Comparison of ENCODE assay signal across 8 cellular contexts in the genomic region with DNA sequence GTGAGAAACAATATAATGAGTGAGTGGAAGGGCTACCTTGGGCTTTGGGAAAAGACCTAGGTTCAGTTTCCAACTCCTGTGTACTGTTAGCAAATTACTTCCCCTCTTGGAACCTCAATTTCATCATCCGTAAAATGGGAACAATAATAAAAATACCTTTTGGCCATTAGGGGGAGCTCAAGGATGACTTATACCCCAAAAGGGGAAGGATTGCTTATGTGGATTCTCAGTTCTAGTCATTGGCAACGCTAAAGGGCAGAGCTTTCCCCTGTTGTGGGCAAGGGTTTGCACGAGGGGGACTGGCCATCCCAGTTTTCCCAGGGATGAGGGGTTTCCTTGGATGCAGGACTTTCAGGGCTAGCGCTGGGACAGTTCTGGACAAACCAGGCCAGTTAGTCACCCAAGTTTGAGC. TPM values are rescaled to one million over a fixed set of nuclear protein-coding genes. Genes with fewer than 3 reads are reported as not detected.
DNase-seq lines count a peak whose midpoint lies in the region; ATAC-seq, FAIRE-seq and TF ChIP-seq lines count a peak whose summit lies in the region.

No MANE protein-coding gene starts in this region.

- TF ChIP-seq POLR2A in HepG2 (IDR thresholded peaks at IDR 0.05; ENCODE audit: insufficient read depth in 1 of 2, low read depth in 2 of 2, low read length in 2 of 2): no peak

- no peak overlapping the region for H2AFZ ChIP-seq in HepG2 (ENCODE audit: low read length)

- FAIRE-seq in HepG2 (lab: Jason Lieb, UNC): no peak

- H3K27ac ChIP-seq in brain microvascular endothelial cell: no peak overlapping the region
- no peak overlapping the region for H3K27ac ChIP-seq in HepG2 (ENCODE audit: extremely low read length, insufficient read depth, low read length)

- no peak overlapping the region for H3K4me3 Mint-ChIP-seq in activated T-cell treated with anti-CD3 and anti-CD28 coated beads, Interleukin-2, amount 50 U/mL, for 4 hours

- no peak overlapping the region for H3K4me3 ChIP-seq in brain microvascular endothelial cell (ENCODE audit: low read depth, low read length)
- H3K4me3 ChIP-seq in HepG2 (replicated peaks in 1 of 3; ENCODE audit: insufficient read depth in 1 of 3, low read depth in 2 of 3, low read length in 3 of 3): no peak overlapping the region

- 2% methylated on average over 4 of the region's 4 CpGs for WGBS in HepG2 (ENCODE audit: low lambda C conversion rate)

- H3K36me3 ChIP-seq in brain microvascular endothelial cell (replicated peaks): no peaks in the 10 kb centered on the region
- no peaks in the 10 kb centered on the region for H3K36me3 ChIP-seq in HepG2 (replicated peaks in 1 of 2; ENCODE audit: control insufficient read depth in 1 of 2, insufficient read depth in 2 of 2, low read length in 2 of 2)

- ATAC-seq in activated T-cell treated with anti-CD3 and anti-CD28 coated beads, Interleukin-2, amount 50 U/mL, for 4 hours: no peak
- ATAC-seq in HepG2: no peak
- no peak for ATAC-seq in GM18909 (IDR thresholded peaks at IDR 0.05; ENCODE audit: poor library complexity, unreplicated experiment)
- no peak for ATAC-seq in GM21515 (IDR thresholded peaks at IDR 0.05; ENCODE audit: unreplicated experiment)

- BruUV-seq in HepG2 (replicated peaks; lab: Mats Ljungman, UMichigan): no TSS peak

- no peak overlapping the region for H3K4me2 ChIP-seq in HepG2 (ENCODE audit: low read depth, low read length)

- no peaks in the 10 kb centered on the region for H3K36me3 Mint-ChIP-seq in activated T-cell treated with anti-CD3 and anti-CD28 coated beads, Interleukin-2, amount 50 U/mL, for 4 hours (ENCODE audit: insufficient read depth)

- TF ChIP-seq CTCF in brain microvascular endothelial cell (IDR thresholded peaks at IDR 0.05; ENCODE audit: low read depth, low read length, missing control alignments): peak; percentile 36
- peak; percentile 46 for TF ChIP-seq CTCF in HepG2 (CRISPR knock-in tag; IDR thresholded peaks at IDR 0.05)

- in situ Hi-C loops in brain microvascular endothelial cell (cut with HindIII; ENCODE audit: low pct_ligation_motif_present, low sequenced_read_pairs) (loop anchor here (25.0 kb wide), 1 partner anchor 195 kb away; no protein-coding TSS in a partner anchor), HepG2 (cut with HindIII; ENCODE audit: extremely low pct_ligation_motif_present, low pct_unique_long_range_greater_than_20kb) (no loop called here)

- H3K9me3 ChIP-seq in HepG2 (ENCODE audit: low read length): no peaks in the 10 kb centered on the region

- intact Hi-C loops in HepG2 (cut with micrococcal nuclease; ENCODE audit: unreplicated experiment): no loop called here

- H3K27me3 Mint-ChIP-seq in activated T-cell treated with anti-CD3 and anti-CD28 coated beads, Interleukin-2, amount 50 U/mL, for 4 hours (ENCODE audit: low read depth): no peaks in the 10 kb centered on the region

- TF ChIP-seq EP300 in HepG2 (IDR thresholded peaks at IDR 0.05; ENCODE audit: low read depth in 2 of 2, low read length in 2 of 2): no peak
- no peak for TF ChIP-seq EP300 in HepG2 (CRISPR knock-in tag; IDR thresholded peaks at IDR 0.05; ENCODE audit: borderline replicate concordance)

- peaks cover 11% of the 10 kb centered on the region; the same call in 1 of the 2 replicates for H3K4me1 ChIP-seq in HepG2 (ENCODE audit: insufficient read depth, low read length)

- no peaks in the 10 kb centered on the region for H3K27me3 ChIP-seq in brain microvascular endothelial cell (replicated peaks)
- peaks cover 0 to 15% of the 10 kb centered on the region in 2 experiments; a peak in 4 of 5 replicates for H3K27me3 ChIP-seq in HepG2 (ENCODE audit: control insufficient read depth in 1 of 2, insufficient read depth in 2 of 2, low read length in 2 of 2)

- peak; percentile 25 to 35 for DNase-seq in activated T-cell treated with anti-CD3 and anti-CD28 coated beads, Interleukin-2, amount 50 U/mL, for 48 hours
- no peak for DNase-seq in activated T-cell treated with anti-CD3 and anti-CD28 coated beads, Interleukin-2, amount 50 U/mL, for 4 hours
- DNase-seq in HCEC 1CT (peak; percentile 31), NCI-H460 (ENCODE audit: extremely low read depth, low read depth) (peak; percentile 51), brain microvascular endothelial cell (no peak), HepG2 (ENCODE audit: low spot score) (no peak)

- H3K9me3 Mint-ChIP-seq in activated T-cell treated with anti-CD3 and anti-CD28 coated beads, Interleukin-2, amount 50 U/mL, for 4 hours: no peaks in the 10 kb centered on the region

- H3K4me1 Mint-ChIP-seq in activated T-cell treated with anti-CD3 and anti-CD28 coated beads, Interleukin-2, amount 50 U/mL, for 4 hours (ENCODE audit: low read depth): peaks cover 20% of the 10 kb centered on the region

- POLR2A ChIA-PET in HepG2 (lab: Yijun Ruan, JAX): no interaction called here

- H3K79me2 ChIP-seq in HepG2 (ENCODE audit: insufficient read depth, low read length): peaks cover 5% of the 10 kb centered on the region

- no peak for TF ChIP-seq RAD21 in HepG2 (CRISPR knock-in tag; IDR thresholded peaks at IDR 0.05)

- no peaks in the 10 kb centered on the region for H4K20me1 ChIP-seq in HepG2 (ENCODE audit: insufficient read depth, low read length)

- CTCF ChIA-PET in HepG2 (lab: Yijun Ruan, JAX; ENCODE audit: low intra/inter-chr PET ratio, low total read pairs): no interaction called here

- H3K9ac ChIP-seq in HepG2 (ENCODE audit: insufficient read depth, low read depth, low read length): no peak overlapping the region

TF ChIP-seq in HepG2, 621 proteins besides CTCF, POLR2A, EP300 and RAD21:
- TF ChIP-seq CHD4 (IDR thresholded peaks at IDR 0.05; ENCODE audit: borderline replicate concordance, low read length) (0 out of 2 replicates have a peak, but pooled peaks have one; percentile 57), TRIM24 (CRISPR knock-in tag; IDR thresholded peaks at IDR 0.05) (no peak), ZNF629 (CRISPR knock-in tag; conservative IDR thresholded peaks at IDR 0.05) (peak; percentile 97), MLLT10 (CRISPR knock-in tag; IDR thresholded peaks at IDR 0.05) (no peak), ZMYM3 (CRISPR knock-in tag; IDR thresholded peaks at IDR 0.05) (0 out of 2 replicates have a peak, but pooled peaks have one; percentile 37)

RNA-seq across cellular contexts. Expression of a gene that starts 3.1 kb away (rescaled TPM):
- total RNA-seq in activated T-cell treated with anti-CD3 and anti-CD28 coated beads, Interleukin-2, amount 50 U/mL, for 4 hours: 10 to 100 TPM; 47.0 to 55.4 (median 53.1) TPM
- total RNA-seq in NCI-H460 (2014; rRNA removed; shearing (Covaris generic)): 28.0 and 29.3 TPM in 2 replicates
- 21.3 and 25.4 TPM in 2 replicates for polyA plus RNA-seq in NCI-H460 (2014; cell fraction: nucleus; rRNA removed)
- 76.7 and 103 TPM in 2 replicates for total RNA-seq in HepG2 (2016; rRNA removed; fragmentation: Illumina TruSeq; extraction: Trizol)
- total RNA-seq in HepG2 (2016; cell fraction: cytosol; rRNA removed; fragmentation: Illumina TruSeq; extraction: Trizol; ENCODE audit: low read depth): 20.2 and 31.5 TPM in 2 replicates
- 74.2 and 108 TPM in 2 replicates for total RNA-seq in HepG2 (2016; cell fraction: insoluble cytoplasmic fraction; rRNA removed; fragmentation: Illumina TruSeq; extraction: Trizol)
- total RNA-seq in HepG2 (2016; cell fraction: membrane; rRNA removed; fragmentation: Illumina TruSeq; extraction: Trizol): 50.6 and 58.1 TPM in 2 replicates
- total RNA-seq in HepG2 (2016; cell fraction: nucleus; rRNA removed; fragmentation: Illumina TruSeq; extraction: Trizol): 31.5 and 37.0 TPM in 2 replicates
- 43.6 and 47.3 TPM in 2 replicates for polyA plus RNA-seq in HepG2 (2011; rRNA removed)
- 31.6 and 41.1 TPM in 2 replicates for polyA plus RNA-seq in HepG2 (2011; cell fraction: cytosol; rRNA removed)
- polyA plus RNA-seq in HepG2 (2011; cell fraction: nucleus; rRNA removed): 34.3 and 38.0 TPM in 2 replicates
- 21.2 and 32.0 TPM in 2 replicates for polyA plus RNA-seq in HepG2 (2012)
- polyA plus RNA-seq in HepG2 (2016; cell fraction: cytosol; fragmentation: Illumina TruSeq; extraction: Trizol; ENCODE audit: low read depth): 37.1 and 37.2 TPM in 2 replicates
- 119 and 125 TPM in 2 replicates for polyA plus RNA-seq in HepG2 (2016; cell fraction: insoluble cytoplasmic fraction; fragmentation: Illumina TruSeq; extraction: Trizol; ENCODE audit: low read depth)
- 40.9 and 54.7 TPM in 2 replicates for polyA plus RNA-seq in HepG2 (2016; cell fraction: membrane; fragmentation: Illumina TruSeq; extraction: Trizol; ENCODE audit: low read depth)
- 51.5 and 57.1 TPM in 2 replicates for polyA plus RNA-seq in HepG2 (2016; cell fraction: nucleus; fragmentation: Illumina TruSeq; extraction: Trizol; ENCODE audit: insufficient read depth, low read depth)
- polyA minus RNA-seq in HepG2 (2011; rRNA and poly(A)+ RNA removed; ENCODE audit: low replicate concordance): 48.6 and 163 TPM in 2 replicates
- polyA minus RNA-seq in HepG2 (2011; cell fraction: cytosol; rRNA and poly(A)+ RNA removed): 10.0 and 12.1 TPM in 2 replicates
- polyA minus RNA-seq in HepG2 (2011; cell fraction: nucleus; rRNA and poly(A)+ RNA removed): 26.5 and 29.2 TPM in 2 replicates

RNA-seq across cellular contexts. Expression of a gene that starts 3.8 kb away (rescaled TPM):
- 1 to 10 TPM; 5.1 to 10.0 (median 8.5) TPM for total RNA-seq in activated T-cell treated with anti-CD3 and anti-CD28 coated beads, Interleukin-2, amount 50 U/mL, for 4 hours
- total RNA-seq in NCI-H460 (2014; rRNA removed; shearing (Covaris generic)): 50.0 and 54.0 TPM in 2 replicates
- 105 and 110 TPM in 2 replicates for polyA plus RNA-seq in NCI-H460 (2014; cell fraction: nucleus; rRNA removed)
- not detected in 2 replicates for total RNA-seq in HepG2 (2016; rRNA removed; fragmentation: Illumina TruSeq; extraction: Trizol)
- total RNA-seq in HepG2 (2016; cell fraction: cytosol; rRNA removed; fragmentation: Illumina TruSeq; extraction: Trizol; ENCODE audit: low read depth): not detected in 2 replicates
- total RNA-seq in HepG2 (2016; cell fraction: insoluble cytoplasmic fraction; rRNA removed; fragmentation: Illumina TruSeq; extraction: Trizol): not detected in 2 replicates
- total RNA-seq in HepG2 (2016; cell fraction: membrane; rRNA removed; fragmentation: Illumina TruSeq; extraction: Trizol): not detected in 2 replicates
- total RNA-seq in HepG2 (2016; cell fraction: nucleus; rRNA removed; fragmentation: Illumina TruSeq; extraction: Trizol): not detected in 2 replicates
- 0.16 TPM in 1 of 2 replicates, not detected in the other for polyA plus RNA-seq in HepG2 (2011; rRNA removed)
- polyA plus RNA-seq in HepG2 (2011; cell fraction: cytosol; rRNA removed): 0.05 and 0.07 TPM in 2 replicates
- 0.54 and 0.64 TPM in 2 replicates for polyA plus RNA-seq in HepG2 (2011; cell fraction: nucleus; rRNA removed)
- polyA plus RNA-seq in HepG2 (2012): not detected in 2 replicates
- polyA plus RNA-seq in HepG2 (2016; cell fraction: cytosol; fragmentation: Illumina TruSeq; extraction: Trizol; ENCODE audit: low read depth): not detected in 2 replicates
- polyA plus RNA-seq in HepG2 (2016; cell fraction: insoluble cytoplasmic fraction; fragmentation: Illumina TruSeq; extraction: Trizol; ENCODE audit: low read depth): not detected in 2 replicates
- polyA plus RNA-seq in HepG2 (2016; cell fraction: membrane; fragmentation: Illumina TruSeq; extraction: Trizol; ENCODE audit: low read depth): not detected in 2 replicates
- not detected in 2 replicates for polyA plus RNA-seq in HepG2 (2016; cell fraction: nucleus; fragmentation: Illumina TruSeq; extraction: Trizol; ENCODE audit: insufficient read depth, low read depth)
- polyA minus RNA-seq in HepG2 (2011; rRNA and poly(A)+ RNA removed; ENCODE audit: low replicate concordance): 0.40 and 6.6 TPM in 2 replicates
- not detected in 2 replicates for polyA minus RNA-seq in HepG2 (2011; cell fraction: cytosol; rRNA and poly(A)+ RNA removed)
- polyA minus RNA-seq in HepG2 (2011; cell fraction: nucleus; rRNA and poly(A)+ RNA removed): not detected in 2 replicates

Comparison
In these comparisons a context has a peak if more than half of its experiments do, and no peak if none do; other contexts are left out.
1. DNase-seq: peak in activated T-cell treated with anti-CD3 and anti-CD28 coated beads, Interleukin-2, amount 50 U/mL, for 48 hours (2 of 2), HCEC 1CT (single experiment) and NCI-H460 (single experiment); none in activated T-cell treated with anti-CD3 and anti-CD28 coated beads, Interleukin-2, amount 50 U/mL, for 4 hours (single experiment), brain microvascular endothelial cell (single experiment) and HepG2 (single experiment).